ENCODE assay signal across 20 cellular contexts in genomic region chr2:6754412-6754811, GRCh38.
"Had no signal": no experiment of that assay in that cellular context is flagged by ENCODE, and none has a peak within 500 bp of the region (broad histone marks: within the 10 kb centered on the region; RNA-seq: fewer than 3 reads in every experiment).

No MANE protein-coding gene starts in this region.

- H3K27me3 ChIP-seq: brain microvascular endothelial cell, colonic mucosa, left lung, sigmoid colon, thyroid gland had no signal

- H3K27ac Mint-ChIP-seq: activated naive CD4-positive, alpha-beta T cell treated with anti-CD3 and anti-CD28 coated beads, Interleukin-2, amount 10 ng/mL, durations not matched to agents 7 days and 5 days; activated naive CD8-positive, alpha-beta T cell treated with anti-CD3 and anti-CD28 coated beads, Interleukin-2, amount 50 U/mL, for 24 hours; endodermal cell; stimulated activated naive B cell treated with anti-CD40 and anti-IgM and Interleukin-4, amounts not matched to agents 10 μg/mL and 1 μg/mL and 100 μg/mL, for 72 hours had no signal

- H3K4me3 Mint-ChIP-seq: activated naive CD4-positive, alpha-beta T cell treated with anti-CD3 and anti-CD28 coated beads, Interleukin-2, amount 10 ng/mL, durations not matched to agents 7 days and 5 days; activated naive CD8-positive, alpha-beta T cell treated with anti-CD3 and anti-CD28 coated beads, Interleukin-2, amount 50 U/mL, for 24 hours; endodermal cell; stimulated activated naive B cell treated with anti-CD40 and anti-IgM and Interleukin-4, amounts not matched to agents 10 μg/mL and 1 μg/mL and 100 μg/mL, for 72 hours had no signal

- H3K4me1 Mint-ChIP-seq: activated naive CD4-positive, alpha-beta T cell treated with anti-CD3 and anti-CD28 coated beads, Interleukin-2, amount 10 ng/mL, durations not matched to agents 7 days and 5 days; activated naive CD8-positive, alpha-beta T cell treated with anti-CD3 and anti-CD28 coated beads, Interleukin-2, amount 50 U/mL, for 24 hours; endodermal cell; stimulated activated naive B cell treated with anti-CD40 and anti-IgM and Interleukin-4, amounts not matched to agents 10 μg/mL and 1 μg/mL and 100 μg/mL, for 72 hours had no signal

- H3K4me3 ChIP-seq: colonic mucosa, left lung, sigmoid colon, thyroid gland had no signal

- H3K36me3 Mint-ChIP-seq: activated naive CD4-positive, alpha-beta T cell treated with anti-CD3 and anti-CD28 coated beads, Interleukin-2, amount 10 ng/mL, durations not matched to agents 7 days and 5 days; stimulated activated naive B cell treated with anti-CD40 and anti-IgM and Interleukin-4, amounts not matched to agents 10 μg/mL and 1 μg/mL and 100 μg/mL, for 72 hours had no signal

- H3K36me3 ChIP-seq: brain microvascular endothelial cell, colonic mucosa, left lung, sigmoid colon, thyroid gland had no signal

- ATAC-seq: activated CD4-positive, CD25-positive, alpha-beta regulatory T cell treated with anti-CD3 and anti-CD28 coated beads, Interleukin-2, amount 50 U/mL, for 24 hours; activated naive CD8-positive, alpha-beta T cell treated with anti-CD3 and anti-CD28 coated beads, Interleukin-2, amount 50 U/mL, for 24 hours; left lung; stimulated activated naive B cell treated with anti-CD40 and anti-IgM and Interleukin-4, amounts not matched to agents 10 μg/mL and 1 μg/mL and 100 μg/mL, for 72 hours had no signal

- H3K9me3 Mint-ChIP-seq: activated naive CD4-positive, alpha-beta T cell treated with anti-CD3 and anti-CD28 coated beads, Interleukin-2, amount 10 ng/mL, durations not matched to agents 7 days and 5 days; activated naive CD8-positive, alpha-beta T cell treated with anti-CD3 and anti-CD28 coated beads, Interleukin-2, amount 50 U/mL, for 24 hours; endodermal cell; stimulated activated naive B cell treated with anti-CD40 and anti-IgM and Interleukin-4, amounts not matched to agents 10 μg/mL and 1 μg/mL and 100 μg/mL, for 72 hours had no signal

- DNase-seq: activated CD4-positive, alpha-beta T cell treated with anti-CD3 and anti-CD28 coated beads, Interleukin-2, amount 50 U/mL, for 1 hour; activated CD8-positive, alpha-beta memory T cell treated with anti-CD3 and anti-CD28 coated beads, Interleukin-2, amount 50 U/mL, for 4 hours; activated effector memory CD4-positive, alpha-beta T cell treated with Interleukin-2 at 50 U/mL for 16 hours; activated naive CD4-positive, alpha-beta T cell treated with anti-CD3 and anti-CD28 coated beads, Interleukin-2, amount 10 ng/mL, durations not matched to agents 7 days and 5 days; activated naive CD8-positive, alpha-beta T cell treated with anti-CD3 and anti-CD28 coated beads, Interleukin-2, amount 50 U/mL, for 24 hours; activated T-cell treated with anti-CD3 and anti-CD28 coated beads, Interleukin-2, amount 50 U/mL, for 48 hours; anterior cingulate cortex; brain microvascular endothelial cell; central memory CD4-positive, alpha-beta T cell; colonic mucosa; endodermal cell; hypothalamus; kidney; left lung; sigmoid colon; stimulated activated CD4-positive, alpha-beta T cell treated with anti-CD3 and anti-CD28 coated beads, Interleukin-4, amount 100 ng/mL, for 4 hours; stimulated activated naive B cell treated with anti-CD40 and anti-IgM and Interleukin-4, amounts not matched to agents 10 μg/mL and 1 μg/mL and 100 μg/mL, for 72 hours; T1000; thyroid gland had no signal
